15 cellular contexts compared by ENCODE assay signal in the genomic region with DNA sequence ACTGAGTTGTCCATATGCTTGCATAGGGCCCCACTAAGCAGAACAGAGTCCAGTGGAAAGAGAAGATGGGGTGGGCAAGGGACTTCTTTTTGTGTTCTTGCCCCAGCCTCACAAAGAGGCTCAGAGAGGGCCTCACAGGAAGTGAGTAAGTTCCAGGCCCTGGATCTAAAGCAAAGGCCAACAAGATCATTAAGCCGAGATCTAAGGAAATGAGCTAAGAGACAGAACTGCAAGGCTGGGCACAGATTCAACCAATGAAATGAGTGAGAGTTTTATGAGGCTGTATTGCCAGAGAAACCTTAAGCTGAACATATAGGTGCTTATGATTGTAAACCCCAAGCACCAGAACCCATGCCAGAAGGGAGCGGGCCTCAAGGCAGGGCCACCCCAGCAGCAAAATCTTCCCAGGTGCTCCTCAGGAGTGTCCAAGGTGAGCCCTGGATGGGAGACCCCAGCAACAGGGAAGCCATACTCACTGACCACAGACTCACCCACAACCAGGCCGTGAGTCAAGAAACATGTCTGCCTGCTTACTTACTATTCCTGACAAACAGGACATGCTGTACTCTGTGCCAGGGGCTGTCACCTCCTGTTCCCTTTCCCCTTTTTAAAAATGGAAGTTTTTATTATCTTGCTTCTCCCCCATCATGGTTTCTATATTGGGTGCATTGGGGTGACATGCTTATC. TPM values are rescaled to one million over a fixed set of nuclear protein-coding genes. Genes with fewer than 3 reads are reported as not detected.
DNase-seq lines count a peak whose midpoint lies in the region; ATAC-seq and TF ChIP-seq lines count a peak whose summit lies in the region.
"Had no signal": no experiment of that assay in that cellular context is flagged by ENCODE, and none has a peak within 500 bp of the region (broad histone marks: within the 10 kb centered on the region; RNA-seq: fewer than 3 reads in every experiment).

No MANE protein-coding gene starts in this region.

- no peaks in the 10 kb centered on the region for H4K20me1 ChIP-seq in DND-41 (ENCODE audit: insufficient read depth, low read length)

- peak; percentile 53; the same call in 2 of the 3 replicates for ATAC-seq in DND-41 (ENCODE audit: insufficient read depth, low read depth)
- peak; percentile 62 for ATAC-seq in left colon
- ATAC-seq in GM21723 (IDR thresholded peaks at IDR 0.05; ENCODE audit: unreplicated experiment), result no peak

- TF ChIP-seq CTCF in DND-41 (IDR thresholded peaks at IDR 0.05; ENCODE audit: borderline replicate concordance, extremely low read depth, low read length, poor library complexity, severe bottlenecking), result no peak
- TF ChIP-seq CTCF in astrocyte of the spinal cord (IDR thresholded peaks at IDR 0.05; ENCODE audit: low read depth, low read length), result no peak

- peaks cover 2% of the 10 kb centered on the region; the same call in 1 of the 2 replicates for H3K4me1 ChIP-seq in DND-41 (ENCODE audit: insufficient read depth, low read length)

- H3K79me2 ChIP-seq in DND-41 (ENCODE audit: insufficient read depth, low read length), result no peaks in the 10 kb centered on the region

- no peak overlapping the region for H3K9ac ChIP-seq in DND-41 (ENCODE audit: low read depth, low read length)
- H3K9ac ChIP-seq: neural progenitor cell had no signal

- H3K4me3 ChIP-seq in DND-41 (ENCODE audit: low read depth in 1 of 2, low read length in 2 of 2), result no peak overlapping the region
- H3K4me3 ChIP-seq in astrocyte of the spinal cord (ENCODE audit: low read depth, low read length), result no peak overlapping the region
- H3K4me3 ChIP-seq: heart left ventricle, neural progenitor cell had no signal

- H3K36me3 ChIP-seq in DND-41 (ENCODE audit: insufficient read depth, low read length), result no peaks in the 10 kb centered on the region
- H3K36me3 ChIP-seq: heart left ventricle, neural progenitor cell had no signal

- no peaks in the 10 kb centered on the region for H3K27me3 ChIP-seq in DND-41 (ENCODE audit: insufficient read depth, low read length, poor library complexity)
- H3K27me3 ChIP-seq: heart left ventricle, neural progenitor cell had no signal

- H2AFZ ChIP-seq in DND-41 (ENCODE audit: low read depth, low read length), result no peak overlapping the region
- H2AFZ ChIP-seq: neural progenitor cell had no signal

- in situ Hi-C loops in astrocyte of the spinal cord (cut with HindIII; ENCODE audit: low sequenced_read_pairs), result no loop called here

- no peaks in the 10 kb centered on the region for H3K9me3 ChIP-seq in DND-41 (ENCODE audit: insufficient read depth, low read length, severe bottlenecking)
- H3K9me3 ChIP-seq: heart left ventricle had no signal

- intact Hi-C loops in left colon (cut with DNase I, micrococcal nuclease), result no loop called here

- DNase-seq in DND-41, result no peak
- peak; percentile 39 for DNase-seq in HT-29 (ENCODE audit: low spot score)
- DNase-seq in astrocyte of the spinal cord (ENCODE audit: low read depth, low spot score), result peak; percentile 58
- DNase-seq in left colon, result no peak
- DNase-seq in SW480 (ENCODE audit: low spot score), result no peak
- no peak for DNase-seq in SKM-1 treated with dmso at 0.1 percent for 144 hours (lab: John Stamatoyannopoulos, UW; ENCODE audit: unreplicated experiment)
- no peak for DNase-seq in NCI-H2196 treated with DMSO at 0.1 percent for 48 hours (lab: John Stamatoyannopoulos, UW; ENCODE audit: unreplicated experiment)
- DNase-seq: CD4-positive, alpha-beta T cell; effector CD8-positive, alpha-beta T cell; heart left ventricle; NCI-H524; SIG-M5; substantia nigra had no signal

- H3K27ac ChIP-seq in DND-41 (ENCODE audit: low read length), result no peak overlapping the region
- H3K27ac ChIP-seq: neural progenitor cell had no signal

- H3K4me2 ChIP-seq in DND-41 (ENCODE audit: insufficient read depth, low read length), result no peak overlapping the region
- H3K4me2 ChIP-seq: neural progenitor cell had no signal

RNA-seq across cellular contexts. Expression of gene SLC14A1, which starts 40.2 kb away (rescaled TPM):
- total RNA-seq in HT-29 (2014; rRNA removed; shearing (Covaris generic)), result 5.9 and 6.2 TPM in 2 replicates
- total RNA-seq in left colon, result 1 to 10 TPM in 1 of 2 donors, under 1 TPM in 1; 0.95 to 1.0 TPM

Comparison
In these comparisons a context has a peak if more than half of its experiments do, and no peak if none do; other contexts are left out.
1. DNase-seq: peak in HT-29 (single experiment) and astrocyte of the spinal cord (single experiment); none in DND-41 (single experiment), left colon (0 of 2), SW480 (single experiment), SKM-1 treated with dmso at 0.1 percent for 144 hours (single experiment) and NCI-H2196 treated with DMSO at 0.1 percent for 48 hours (single experiment).